In genomic region chr9:88218721-88219120, GRCh38 we compare ENCODE assay signal across 25 cellular contexts.
DNase-seq lines count a peak whose midpoint lies in the region; TF ChIP-seq lines count a peak whose summit lies in the region.
"Had no signal": no experiment of that assay in that cellular context is flagged by ENCODE, and none has a peak within 500 bp of the region (broad histone marks: within the 10 kb centered on the region; RNA-seq: fewer than 3 reads in every experiment).

No MANE protein-coding gene starts in this region.

- TF ChIP-seq CTCF in AG04449 (IDR thresholded peaks at IDR 0.05; ENCODE audit: insufficient read depth, low read length, missing control alignments) (no peak), tibial artery (IDR thresholded peaks at IDR 0.05) (no peak)

- H3K9me3 ChIP-seq in tibial artery: no peaks in the 10 kb centered on the region
- H3K9me3 ChIP-seq: suprapubic skin, uterus had no signal

- POLR2A ChIA-PET in AG04449 (lab: Yijun Ruan, JAX): no interaction called here

- H3K4me1 ChIP-seq in tibial artery: peaks cover 0 to 17% (median 2%) of the 10 kb centered on the region in 4 donors
- H3K4me1 ChIP-seq: uterus had no signal

- CTCF ChIA-PET in AG04449 (lab: Yijun Ruan, JAX): no interaction called here

- H3K27me3 ChIP-seq in H7 (ENCODE audit: control insufficient read depth, insufficient read depth, low read length) (no peaks in the 10 kb centered on the region), tibial artery (no peaks in the 10 kb centered on the region)
- H3K27me3 ChIP-seq: dorsolateral prefrontal cortex, suprapubic skin, uterus had no signal

- H3K4me3 ChIP-seq in AG04449 (ENCODE audit: low read depth, low read length): no peak overlapping the region
- no peak overlapping the region for H3K4me3 ChIP-seq in H7 (ENCODE audit: insufficient read depth, low read depth, low read length)
- H3K4me3 ChIP-seq in tibial artery: no peak overlapping the region
- H3K4me3 ChIP-seq: dorsolateral prefrontal cortex, heart right ventricle, suprapubic skin, uterus had no signal

- TF ChIP-seq EP300 in Ishikawa (IDR thresholded peaks at IDR 0.05; ENCODE audit: borderline replicate concordance): no peak

- no peak overlapping the region for H3K27ac ChIP-seq in tibial artery
- H3K27ac ChIP-seq: dorsolateral prefrontal cortex, heart right ventricle, suprapubic skin, uterus had no signal

- H3K36me3 ChIP-seq in H7 (replicated peaks; ENCODE audit: control insufficient read depth, insufficient read depth, low read length) (no peaks in the 10 kb centered on the region), tibial artery (no peaks in the 10 kb centered on the region)
- H3K36me3 ChIP-seq: heart right ventricle, suprapubic skin, uterus had no signal

- no peak for TF ChIP-seq RAD21 in Ishikawa (IDR thresholded peaks at IDR 0.05; ENCODE audit: low read depth)

- DNase-seq in AG04449 (ENCODE audit: low read depth, low spot score): peak; percentile 65
- peak; percentile 69 for DNase-seq in dedifferentiated amniotic fluid mesenchymal stem cell (ENCODE audit: extremely low spot score)
- peak; percentile 58 for DNase-seq in left kidney (ENCODE audit: low read depth, low spot score)
- no peak for DNase-seq in NCI-H748 (lab: John Stamatoyannopoulos, UW; ENCODE audit: unreplicated experiment)
- no peak for DNase-seq in H7
- no peak for DNase-seq in tibial artery
- no peak for DNase-seq in NCI-H146 (lab: John Stamatoyannopoulos, UW)
- DNase-seq: 8988T; activated B cell treated with CpG ODN at 0.5 μM for 24 hours; activated naive CD4-positive, alpha-beta T cell treated with anti-CD3 and anti-CD28 coated beads, Interleukin-2, amount 10 ng/mL, durations not matched to agents 7 days and 5 days; CD4-positive, alpha-beta memory T cell; central memory CD4-positive, alpha-beta T cell; dorsolateral prefrontal cortex; heart right ventricle; left colon; NCI-H1417 treated with DMSO at 0.1 percent for 48 hours; NCI-H2081 treated with DMSO at 0.1 percent for 48 hours; NCI-H345; NCI-H774; posterior cingulate gyrus; stimulated activated naive CD4-positive, alpha-beta T cell; T-helper 1 cell; uterus had no signal

- intact Hi-C loops in tibial artery (cut with DNase I; ENCODE audit: low total_unique reads): no loop called here

TF ChIP-seq in Ishikawa, 13 proteins besides CTCF, POLR2A, EP300 and RAD21:
- TF ChIP-seq USF1 (IDR thresholded peaks at IDR 0.05): no peak
- peak; percentile 84 for TF ChIP-seq TEAD4 (IDR thresholded peaks at IDR 0.05)
- TF ChIP-seq YY1 (IDR thresholded peaks at IDR 0.05; ENCODE audit: low read depth): no peak
- no peak for TF ChIP-seq EGR1 (IDR thresholded peaks at IDR 0.05)
TF ChIP-seq in Ishikawa: peak in this region for 1.

Comparison
In these comparisons a context has a peak if more than half of its experiments do, and no peak if none do; other contexts are left out.
1. DNase-seq: peak in AG04449 (single experiment), dedifferentiated amniotic fluid mesenchymal stem cell (single experiment) and left kidney (single experiment); none in NCI-H748 (single experiment), H7 (single experiment), tibial artery (0 of 2) and NCI-H146 (single experiment).